ENCODE assay signal across 8 cellular contexts in the genomic region with DNA sequence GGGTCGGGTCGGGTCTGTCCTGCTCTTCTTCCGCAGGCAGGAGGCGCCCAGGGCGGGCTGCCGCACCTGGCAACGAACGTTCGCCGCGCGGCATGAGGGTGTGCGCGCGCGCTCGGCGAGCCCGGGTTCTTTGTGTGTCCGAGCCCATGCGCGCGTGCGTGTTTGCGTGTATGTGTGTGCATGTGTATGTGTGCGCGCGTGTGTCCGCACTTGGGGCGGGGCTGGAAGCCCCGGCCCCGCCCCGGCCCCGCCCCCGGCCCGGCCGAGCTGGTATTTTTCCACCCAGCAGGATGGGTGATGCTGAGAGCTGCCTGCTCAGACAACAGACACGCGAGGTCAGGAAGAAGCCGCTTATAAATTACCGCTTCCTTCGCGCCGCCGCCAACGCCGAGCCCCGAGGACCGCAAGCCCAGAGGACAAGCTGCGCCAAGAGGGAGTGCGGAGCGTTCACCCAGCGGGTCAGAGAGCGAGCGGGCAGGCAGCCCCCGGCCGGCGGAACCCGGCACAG. TPM values are rescaled to one million over a fixed set of nuclear protein-coding genes. Genes with fewer than 3 reads are reported as not detected.
A peak's percentile ranks its signal among the peaks of the same experiment; 100 is the strongest.
DNase-seq lines count a peak whose midpoint lies in the region; ATAC-seq and TF ChIP-seq lines count a peak whose summit lies in the region.

Gene SLC6A6, plus strand, starts transcription at position 303 of the 508 bp plus-strand sequence. CDS start 41,029 bp downstream, outside the sequence.

- peak within 1 kb of the TSS in 1 of 2 donors; percentile 18 for H3K9ac ChIP-seq in liver (ENCODE audit: low read depth in 1 of 2, low read length in 2 of 2)

- WGBS in liver, result 2% methylated on average over 59 of the region's 59 CpGs

- peaks cover 7% of the 10 kb centered on the region for H3K36me3 ChIP-seq in CD4-positive, CD25-positive, alpha-beta regulatory T cell (ENCODE audit: control insufficient read depth, insufficient read depth, low read length)
- H3K36me3 ChIP-seq in liver (ENCODE audit: control insufficient read depth in 4 of 4, insufficient read depth in 3 of 4, low read depth in 1 of 4, low read length in 3 of 4), result no peaks in the 10 kb centered on the region

- TF ChIP-seq RAD21 in liver (IDR thresholded peaks at IDR 0.05), result peak; percentile 40 to 46

- peak within 1 kb of the TSS; percentile 94 for H3K4me3 ChIP-seq in CD4-positive, CD25-positive, alpha-beta regulatory T cell (ENCODE audit: low read depth, low read length)
- H3K4me3 ChIP-seq in liver (ENCODE audit: low read depth in 1 of 3, low read length in 3 of 3), result peak within 1 kb of the TSS in 2 of 3 donors; percentile 49 to 64

- no peaks in the 10 kb centered on the region for H3K27me3 Mint-ChIP-seq in CD4-positive, CD25-positive, alpha-beta regulatory T cell

- no peaks in the 10 kb centered on the region for H3K27me3 ChIP-seq in CD4-positive, CD25-positive, alpha-beta regulatory T cell (ENCODE audit: control insufficient read depth, insufficient read depth, low read length)
- peaks cover 0 to 31% (median under 1%) of the 10 kb centered on the region in 4 donors for H3K27me3 ChIP-seq in liver (ENCODE audit: control insufficient read depth in 4 of 4, insufficient read depth in 4 of 4, low read length in 3 of 4)

- no peak for TF ChIP-seq CTCF in liver (IDR thresholded peaks at IDR 0.05; ENCODE audit: low read depth, low read length, missing input control)

- DNase-seq in CD4-positive, CD25-positive, alpha-beta regulatory T cell, result peak; percentile 90 to 99 (median 93)
- peak; percentile 95 for DNase-seq in NCI-H748 (lab: John Stamatoyannopoulos, UW; ENCODE audit: unreplicated experiment)
- DNase-seq in activated CD4-positive, alpha-beta T cell treated with anti-CD3 and anti-CD28 coated beads, Interleukin-2, amount 50 U/mL, for 24 hours (ENCODE audit: low read depth in 1 of 2, low spot score in 1 of 2), result peak; percentile 89 to 91
- DNase-seq in dermis blood vessel endothelial cell, result peak; percentile 97
- peak; percentile 96 for DNase-seq in stimulated activated CD4-positive, alpha-beta T cell treated with anti-CD3 and anti-CD28 coated beads, Interleukin-4, amount 100 ng/mL, for 1 hour

- peaks cover 10 to 58% (median 37%) of the 10 kb centered on the region in 4 donors for H3K4me1 Mint-ChIP-seq in CD4-positive, CD25-positive, alpha-beta regulatory T cell

- H3K9me3 Mint-ChIP-seq in CD4-positive, CD25-positive, alpha-beta regulatory T cell, result no peaks in the 10 kb centered on the region

- H3K4me3 Mint-ChIP-seq in CD4-positive, CD25-positive, alpha-beta regulatory T cell, result peak within 1 kb of the TSS; percentile 98 to 100 (median 100)

- H3K27ac ChIP-seq in CD4-positive, CD25-positive, alpha-beta regulatory T cell (ENCODE audit: insufficient read depth, low read length, poor library complexity, severe bottlenecking), result peak within 1 kb of the TSS; percentile 92
- H3K27ac ChIP-seq in liver (ENCODE audit: low read depth in 1 of 2, low read length in 2 of 2), result peak within 1 kb of the TSS; percentile 62 to 81

- H3K36me3 Mint-ChIP-seq in CD4-positive, CD25-positive, alpha-beta regulatory T cell, result peaks cover 10% of the 10 kb centered on the region

- no peaks in the 10 kb centered on the region for H3K9me3 ChIP-seq in CD4-positive, CD25-positive, alpha-beta regulatory T cell (ENCODE audit: control insufficient read depth in 2 of 2, low read length in 2 of 2)
- H3K9me3 ChIP-seq in liver (ENCODE audit: control insufficient read depth in 4 of 4, low read length in 3 of 4), result no peaks in the 10 kb centered on the region

- ATAC-seq in CD4-positive, CD25-positive, alpha-beta regulatory T cell (ENCODE audit: low read depth in 2 of 2), result peak; percentile 81 to 84
- ATAC-seq in GM19372 (IDR thresholded peaks at IDR 0.05; ENCODE audit: low read depth, unreplicated experiment), result peak; percentile 69
- ATAC-seq in HG03521 (IDR thresholded peaks at IDR 0.05; ENCODE audit: unreplicated experiment), result peak; percentile 69

- H3K4me1 ChIP-seq in CD4-positive, CD25-positive, alpha-beta regulatory T cell (ENCODE audit: control insufficient read depth, insufficient read depth, low read length, poor library complexity, severe bottlenecking), result peaks cover 51% of the 10 kb centered on the region
- H3K4me1 ChIP-seq in liver (ENCODE audit: control insufficient read depth in 4 of 4, insufficient read depth in 4 of 4, low read length in 3 of 4), result peaks cover 3 to 26% (median 6%) of the 10 kb centered on the region in 4 donors

- H3K27ac Mint-ChIP-seq in CD4-positive, CD25-positive, alpha-beta regulatory T cell, result peak within 1 kb of the TSS; percentile 97 to 100 (median 99)

TF ChIP-seq in liver, 16 proteins besides CTCF, POLR2A, EP300 and RAD21:
- TF ChIP-seq HNF4G (IDR thresholded peaks at IDR 0.05) (no peak), EGR1 (IDR thresholded peaks at IDR 0.05; ENCODE audit: low read depth in 2 of 2) (no peak), JUND (IDR thresholded peaks at IDR 0.05) (no peak), TAF1 (conservative IDR thresholded peaks at IDR 0.05) (no peak), ATF3 (IDR thresholded peaks at IDR 0.05) (no peak), HNF4A (conservative IDR thresholded peaks at IDR 0.05) (no peak), FOXA2 (IDR thresholded peaks at IDR 0.05) (no peak), SP1 (IDR thresholded peaks at IDR 0.05) (no peak), MAX (IDR thresholded peaks at IDR 0.05) (no peak), NR2F2 (IDR thresholded peaks at IDR 0.05) (no peak), ZBTB33 (IDR thresholded peaks at IDR 0.05) (no peak), RXRA (IDR thresholded peaks at IDR 0.05) (no peak), FOXA1 (IDR thresholded peaks at IDR 0.05) (no peak), GABPA (IDR thresholded peaks at IDR 0.05 in 1 of 2, conservative IDR thresholded peaks at IDR 0.05 in 1 of 2) (no peak), YY1 (IDR thresholded peaks at IDR 0.05) (no peak)
- TF ChIP-seq, protein P1, sequence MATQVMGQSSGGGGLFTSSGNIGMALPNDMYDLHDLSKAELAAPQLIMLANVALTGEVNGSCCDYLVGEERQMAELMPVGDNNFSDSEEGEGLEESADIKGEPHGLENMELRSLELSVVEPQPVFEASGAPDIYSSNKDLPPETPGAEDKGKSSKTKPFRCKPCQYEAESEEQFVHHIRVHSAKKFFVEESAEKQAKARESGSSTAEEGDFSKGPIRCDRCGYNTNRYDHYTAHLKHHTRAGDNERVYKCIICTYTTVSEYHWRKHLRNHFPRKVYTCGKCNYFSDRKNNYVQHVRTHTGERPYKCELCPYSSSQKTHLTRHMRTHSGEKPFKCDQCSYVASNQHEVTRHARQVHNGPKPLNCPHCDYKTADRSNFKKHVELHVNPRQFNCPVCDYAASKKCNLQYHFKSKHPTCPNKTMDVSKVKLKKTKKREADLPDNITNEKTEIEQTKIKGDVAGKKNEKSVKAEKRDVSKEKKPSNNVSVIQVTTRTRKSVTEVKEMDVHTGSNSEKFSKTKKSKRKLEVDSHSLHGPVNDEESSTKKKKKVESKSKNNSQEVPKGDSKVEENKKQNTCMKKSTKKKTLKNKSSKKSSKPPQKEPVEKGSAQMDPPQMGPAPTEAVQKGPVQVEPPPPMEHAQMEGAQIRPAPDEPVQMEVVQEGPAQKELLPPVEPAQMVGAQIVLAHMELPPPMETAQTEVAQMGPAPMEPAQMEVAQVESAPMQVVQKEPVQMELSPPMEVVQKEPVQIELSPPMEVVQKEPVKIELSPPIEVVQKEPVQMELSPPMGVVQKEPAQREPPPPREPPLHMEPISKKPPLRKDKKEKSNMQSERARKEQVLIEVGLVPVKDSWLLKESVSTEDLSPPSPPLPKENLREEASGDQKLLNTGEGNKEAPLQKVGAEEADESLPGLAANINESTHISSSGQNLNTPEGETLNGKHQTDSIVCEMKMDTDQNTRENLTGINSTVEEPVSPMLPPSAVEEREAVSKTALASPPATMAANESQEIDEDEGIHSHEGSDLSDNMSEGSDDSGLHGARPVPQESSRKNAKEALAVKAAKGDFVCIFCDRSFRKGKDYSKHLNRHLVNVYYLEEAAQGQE (IDR thresholded peaks at IDR 0.05), result no peak
TF ChIP-seq in liver: peak in this region for 0.

RNA-seq across cellular contexts. Expression of gene SLC6A6, which starts in this region (rescaled TPM):
- total RNA-seq in CD4-positive, CD25-positive, alpha-beta regulatory T cell, result 73.3 TPM
- polyA plus RNA-seq in CD4-positive, CD25-positive, alpha-beta regulatory T cell, result 10 to 100 TPM in 1 of 4 donors, 1 to 10 TPM in 3; 6.9 to 12.9 (median 8.2) TPM
- total RNA-seq in dermis blood vessel endothelial cell (10.9 and 28.6 TPM in 2 replicates), liver (1 to 10 TPM; 4.7 to 7.2 TPM)
- polyA plus RNA-seq in liver, result 1 to 10 TPM in 1 of 2 donors, under 1 TPM in 1; 0.92 to 1.1 TPM

Comparison
In these comparisons a context has a peak if more than half of its experiments do, and no peak if none do; other contexts are left out.
1. Peak in every context shown above with its lines: DNase-seq, ATAC-seq, H3K4me3 ChIP-seq and H3K27ac ChIP-seq.